ENCODE assay signal across 20 cellular contexts in the genomic region with DNA sequence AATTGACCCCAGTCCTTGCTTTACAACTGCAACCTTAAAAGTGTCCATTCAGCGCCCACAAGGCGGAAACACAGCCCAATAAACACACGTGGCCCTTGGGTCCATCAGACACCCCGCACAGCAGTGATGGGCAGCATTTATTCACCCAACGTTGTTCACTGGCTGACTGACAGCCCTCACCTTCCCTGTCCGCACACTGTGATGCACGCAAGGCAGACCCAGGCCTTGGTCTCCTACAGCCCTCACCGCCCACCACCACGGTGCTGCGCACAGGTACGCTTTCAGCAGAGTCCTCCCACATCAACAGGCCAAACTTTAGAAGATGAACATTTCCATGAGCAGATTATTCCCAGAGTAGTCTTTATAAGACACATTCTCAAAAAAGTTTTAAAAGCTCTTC. TPM values are rescaled to one million over a fixed set of nuclear protein-coding genes. Genes with fewer than 3 reads are reported as not detected.
DNase-seq lines count a peak whose midpoint lies in the region; ATAC-seq, FAIRE-seq and TF ChIP-seq lines count a peak whose summit lies in the region.
"Had no signal": no experiment of that assay in that cellular context is flagged by ENCODE, and none has a peak within 500 bp of the region (broad histone marks: within the 10 kb centered on the region; RNA-seq: fewer than 3 reads in every experiment).

No MANE protein-coding gene starts in this region.

- H2AFZ ChIP-seq in astrocyte (ENCODE audit: low read depth, low read length), result no peak overlapping the region
- H2AFZ ChIP-seq: GM23338 had no signal

- peak overlapping the region; percentile 75 for H3K4me2 ChIP-seq in astrocyte (ENCODE audit: low read length)
- H3K4me2 ChIP-seq: GM23338 had no signal

- no peak overlapping the region for H3K27ac ChIP-seq in astrocyte (ENCODE audit: low read depth, low read length)
- H3K27ac ChIP-seq: Peyer's patch had no signal

- FAIRE-seq in astrocyte (lab: Jason Lieb, UNC) (no peak), frontal cortex (lab: Jason Lieb, UNC) (no peak)

- no peak overlapping the region for H3K9ac ChIP-seq in astrocyte (ENCODE audit: low read length)

- peaks cover 80% of the 10 kb centered on the region for H3K36me3 Mint-ChIP-seq in activated CD4-positive, alpha-beta T cell treated with anti-CD3 and anti-CD28 coated beads, Interleukin-2, amount 10 ng/mL, durations not matched to agents 24 days and 14 days (ENCODE audit: low read depth)
- peaks cover 90% of the 10 kb centered on the region for H3K36me3 Mint-ChIP-seq in stimulated activated naive CD8-positive, alpha-beta T cell treated with anti-CD3 and anti-CD28 coated beads, Interleukin-15, Interleukin-2, amounts not matched to agents 100 ng/mL and 50 ng/mL, for 24 hours (ENCODE audit: low read depth)
- H3K36me3 Mint-ChIP-seq in astrocyte (ENCODE audit: low read depth, unreplicated experiment), result peaks cover 33% of the 10 kb centered on the region
- peaks cover 100% of the 10 kb centered on the region for H3K36me3 Mint-ChIP-seq in stimulated activated effector memory CD8-positive, alpha-beta T cell treated with anti-CD3 and anti-CD28 coated beads, Interleukin-12 subunit alpha, Interleukin-12 subunit beta, amount 100 ng/mL, for 72 hours

- H3K27me3 Mint-ChIP-seq in activated CD4-positive, alpha-beta T cell treated with anti-CD3 and anti-CD28 coated beads, Interleukin-2, amount 10 ng/mL, durations not matched to agents 24 days and 14 days, result no peaks in the 10 kb centered on the region
- no peaks in the 10 kb centered on the region for H3K27me3 Mint-ChIP-seq in stimulated activated naive CD8-positive, alpha-beta T cell treated with anti-CD3 and anti-CD28 coated beads, Interleukin-15, Interleukin-2, amounts not matched to agents 100 ng/mL and 50 ng/mL, for 24 hours
- no peaks in the 10 kb centered on the region for H3K27me3 Mint-ChIP-seq in astrocyte (ENCODE audit: low read depth, unreplicated experiment)

- intact Hi-C loops in activated CD4-positive, alpha-beta T cell treated with anti-CD3 and anti-CD28 coated beads, Interleukin-2, amount 10 ng/mL, durations not matched to agents 24 days and 14 days (cut with micrococcal nuclease), result loop anchor here (5.0 kb wide), 1 partner anchor 37 kb away; no protein-coding TSS in a partner anchor

- peaks cover 55% of the 10 kb centered on the region for H3K36me3 ChIP-seq in astrocyte (ENCODE audit: insufficient read depth, low read length)

- H3K9me3 Mint-ChIP-seq in activated CD4-positive, alpha-beta T cell treated with anti-CD3 and anti-CD28 coated beads, Interleukin-2, amount 10 ng/mL, durations not matched to agents 24 days and 14 days, result no peaks in the 10 kb centered on the region
- no peaks in the 10 kb centered on the region for H3K9me3 Mint-ChIP-seq in stimulated activated naive CD8-positive, alpha-beta T cell treated with anti-CD3 and anti-CD28 coated beads, Interleukin-15, Interleukin-2, amounts not matched to agents 100 ng/mL and 50 ng/mL, for 24 hours
- no peaks in the 10 kb centered on the region for H3K9me3 Mint-ChIP-seq in astrocyte (ENCODE audit: unreplicated experiment)
- H3K9me3 Mint-ChIP-seq in stimulated activated effector memory CD8-positive, alpha-beta T cell treated with anti-CD3 and anti-CD28 coated beads, Interleukin-12 subunit alpha, Interleukin-12 subunit beta, amount 100 ng/mL, for 72 hours, result no peaks in the 10 kb centered on the region
- H3K9me3 Mint-ChIP-seq: GM23338 had no signal

- H3K79me2 ChIP-seq in astrocyte (ENCODE audit: insufficient read depth, low read length), result peaks cover 39% of the 10 kb centered on the region

- H3K27me3 ChIP-seq in astrocyte (ENCODE audit: insufficient read depth, low read length), result no peaks in the 10 kb centered on the region
- H3K27me3 ChIP-seq: Peyer's patch had no signal

- ATAC-seq in stimulated activated naive CD8-positive, alpha-beta T cell treated with anti-CD3 and anti-CD28 coated beads, Interleukin-15, Interleukin-2, amounts not matched to agents 100 U/mL and 50 U/mL, for 24 hours, result no peak
- no peak for ATAC-seq in stimulated activated effector memory CD8-positive, alpha-beta T cell treated with anti-CD3 and anti-CD28 coated beads, Interleukin-12 subunit alpha, Interleukin-12 subunit beta, amount 100 ng/mL, for 72 hours
- ATAC-seq in GM21515 (IDR thresholded peaks at IDR 0.05; ENCODE audit: unreplicated experiment), result no peak
- ATAC-seq: GM23338, Right ventricle myocardium inferior had no signal

- H3K4me1 Mint-ChIP-seq in activated CD4-positive, alpha-beta T cell treated with anti-CD3 and anti-CD28 coated beads, Interleukin-2, amount 10 ng/mL, durations not matched to agents 24 days and 14 days, result peaks cover 63% of the 10 kb centered on the region
- peaks cover 64% of the 10 kb centered on the region for H3K4me1 Mint-ChIP-seq in stimulated activated naive CD8-positive, alpha-beta T cell treated with anti-CD3 and anti-CD28 coated beads, Interleukin-15, Interleukin-2, amounts not matched to agents 100 ng/mL and 50 ng/mL, for 24 hours (ENCODE audit: low read depth)
- H3K4me1 Mint-ChIP-seq in astrocyte (ENCODE audit: low read depth, unreplicated experiment), result peaks cover 78% of the 10 kb centered on the region
- H3K4me1 Mint-ChIP-seq in stimulated activated effector memory CD8-positive, alpha-beta T cell treated with anti-CD3 and anti-CD28 coated beads, Interleukin-12 subunit alpha, Interleukin-12 subunit beta, amount 100 ng/mL, for 72 hours, result peaks cover 31% of the 10 kb centered on the region

- peaks cover 11% of the 10 kb centered on the region for H4K20me1 ChIP-seq in astrocyte (ENCODE audit: insufficient read depth, low read length)

- DNase-seq in activated CD4-positive, alpha-beta T cell treated with anti-CD3 and anti-CD28 coated beads, Interleukin-2, amount 10 ng/mL, durations not matched to agents 24 days and 14 days, result no peak
- no peak for DNase-seq in activated CD4-positive, alpha-beta T cell treated with anti-CD3 and anti-CD28 coated beads for 1 hour
- DNase-seq in stimulated activated naive CD8-positive, alpha-beta T cell treated with anti-CD3 and anti-CD28 coated beads, Interleukin-15, Interleukin-2, amounts not matched to agents 100 U/mL and 50 U/mL, for 24 hours, result no peak
- DNase-seq in astrocyte (ENCODE audit: low read depth) (no peak), frontal cortex (ENCODE audit: low spot score in 2 of 2) (no peak)
- DNase-seq in stimulated activated effector memory CD8-positive, alpha-beta T cell treated with anti-CD3 and anti-CD28 coated beads, Interleukin-12 subunit alpha, Interleukin-12 subunit beta, amount 100 ng/mL, for 72 hours (ENCODE audit: low spot score in 2 of 2), result no peak
- DNase-seq: 8988T, DMS 273 treated with DMSO at 0.1 percent for 48 hours, DND-41, HCEC 1CT, NCI-H1092 treated with DMSO at 0.1 percent for 48 hours, NCI-H2081, NCI-H2171 treated with DMSO at 0.1 percent for 48 hours, NCI-H446, NCI-H526 treated with DMSO at 0.1 percent for 48 hours, Peyer's patch had no signal

- H3K4me3 Mint-ChIP-seq in activated CD4-positive, alpha-beta T cell treated with anti-CD3 and anti-CD28 coated beads, Interleukin-2, amount 10 ng/mL, durations not matched to agents 24 days and 14 days, result no peak overlapping the region
- H3K4me3 Mint-ChIP-seq in stimulated activated naive CD8-positive, alpha-beta T cell treated with anti-CD3 and anti-CD28 coated beads, Interleukin-15, Interleukin-2, amounts not matched to agents 100 ng/mL and 50 ng/mL, for 24 hours, result no peak overlapping the region
- peak overlapping the region; percentile 71 for H3K4me3 Mint-ChIP-seq in astrocyte (ENCODE audit: unreplicated experiment)
- H3K4me3 Mint-ChIP-seq in stimulated activated effector memory CD8-positive, alpha-beta T cell treated with anti-CD3 and anti-CD28 coated beads, Interleukin-12 subunit alpha, Interleukin-12 subunit beta, amount 100 ng/mL, for 72 hours, result no peak overlapping the region
- H3K4me3 Mint-ChIP-seq: GM23338 had no signal

- peaks cover 62% of the 10 kb centered on the region for H3K4me1 ChIP-seq in astrocyte (ENCODE audit: insufficient read depth, low read length)

- no peaks in the 10 kb centered on the region for H3K9me3 ChIP-seq in astrocyte (ENCODE audit: insufficient read depth, low read depth, low read length)
- H3K9me3 ChIP-seq: Peyer's patch had no signal

- no peak overlapping the region for H3K4me3 ChIP-seq in astrocyte (ENCODE audit: insufficient read depth, low read depth, low read length)
- H3K4me3 ChIP-seq: GM23338, Peyer's patch had no signal

- peak overlapping the region; percentile 60 for H3K27ac Mint-ChIP-seq in activated CD4-positive, alpha-beta T cell treated with anti-CD3 and anti-CD28 coated beads, Interleukin-2, amount 10 ng/mL, durations not matched to agents 24 days and 14 days
- peak overlapping the region; percentile 84 for H3K27ac Mint-ChIP-seq in stimulated activated naive CD8-positive, alpha-beta T cell treated with anti-CD3 and anti-CD28 coated beads, Interleukin-15, Interleukin-2, amounts not matched to agents 100 ng/mL and 50 ng/mL, for 24 hours
- H3K27ac Mint-ChIP-seq in astrocyte (ENCODE audit: unreplicated experiment), result peak overlapping the region; percentile 75
- H3K27ac Mint-ChIP-seq in stimulated activated effector memory CD8-positive, alpha-beta T cell treated with anti-CD3 and anti-CD28 coated beads, Interleukin-12 subunit alpha, Interleukin-12 subunit beta, amount 100 ng/mL, for 72 hours, result peak overlapping the region; percentile 87
- H3K27ac Mint-ChIP-seq: GM23338 had no signal

- TF ChIP-seq CTCF in astrocyte (IDR thresholded peaks at IDR 0.05; ENCODE audit: insufficient read depth, low read depth, low read length), result no peak

RNA-seq across cellular contexts. Expression of a gene that starts 20.7 kb away (rescaled TPM):
- 25.5 and 26.7 TPM in 2 replicates for total RNA-seq in activated CD4-positive, alpha-beta T cell treated with anti-CD3 and anti-CD28 coated beads, Interleukin-2, amount 10 ng/mL, durations not matched to agents 24 days and 14 days
- total RNA-seq in astrocyte (78.8 and 80.8 TPM in 2 replicates), frontal cortex (not detected)

RNA-seq across cellular contexts. Expression of a gene that starts 42.2 kb away (rescaled TPM):
- total RNA-seq in activated CD4-positive, alpha-beta T cell treated with anti-CD3 and anti-CD28 coated beads, Interleukin-2, amount 10 ng/mL, durations not matched to agents 24 days and 14 days, result 263 and 272 TPM in 2 replicates
- total RNA-seq in astrocyte (129 and 153 TPM in 2 replicates), frontal cortex (245 TPM)

Comparison
In these comparisons a context has a peak if more than half of its experiments do, and no peak if none do; other contexts are left out.
1. RNA of a gene that starts 20.7 kb away (total RNA-seq): 78.8 to 80.8 TPM in astrocyte and 25.5 to 26.7 TPM in activated CD4-positive, alpha-beta T cell treated with anti-CD3 and anti-CD28 coated beads, Interleukin-2, amount 10 ng/mL, durations not matched to agents 24 days and 14 days; not detected in frontal cortex (single experiment); every median in the first group is over 10 times any median in the second.
2. Peak in every context shown above with its lines, with median percentiles within 50 percentile points of each other: H3K27ac Mint-ChIP-seq.